Comparison of ENCODE assay signal across 26 cellular contexts in genomic region chr1:182410138-182410537, GRCh38. TPM values are rescaled to one million over a fixed set of nuclear protein-coding genes. Genes with fewer than 3 reads are reported as not detected.
DNase-seq lines count a peak whose midpoint lies in the region; ATAC-seq, FAIRE-seq and TF ChIP-seq lines count a peak whose summit lies in the region.
"Had no signal": no experiment of that assay in that cellular context is flagged by ENCODE, and none has a peak within 500 bp of the region (broad histone marks: within the 10 kb centered on the region; RNA-seq: fewer than 3 reads in every experiment).

No MANE protein-coding gene starts in this region.

- TF ChIP-seq CTCF in WTC11 (IDR thresholded peaks at IDR 0.05) = no peak
- TF ChIP-seq CTCF in pancreas (IDR thresholded peaks at IDR 0.05) = no peak
- no peak for TF ChIP-seq CTCF in Caco-2 (IDR thresholded peaks at IDR 0.05; ENCODE audit: insufficient read depth in 1 of 2, low read depth in 1 of 2, low read length in 1 of 2, severe bottlenecking in 1 of 2, unreplicated experiment in 1 of 2)

- no peak overlapping the region for H3K4me3 Mint-ChIP-seq in WTC11
- no peak overlapping the region for H3K4me3 Mint-ChIP-seq in Caco-2 (ENCODE audit: unreplicated experiment)
- H3K4me3 Mint-ChIP-seq: CD4-positive, CD25-positive, alpha-beta regulatory T cell; HFFc6 had no signal

- intact Hi-C loops in left ventricle myocardium superior (cut with micrococcal nuclease) = no loop called here
- intact Hi-C loops in right cardiac atrium (cut with DNase I) = no loop called here
- intact Hi-C loops in pancreas (cut with DNase I) = no loop called here
- intact Hi-C loops in Caco-2 (cut with micrococcal nuclease; ENCODE audit: unreplicated experiment) = no loop called here

- peaks cover 6% of the 10 kb centered on the region for H3K36me3 Mint-ChIP-seq in WTC11
- H3K36me3 Mint-ChIP-seq in Caco-2 (ENCODE audit: insufficient read depth, unreplicated experiment) = no peaks in the 10 kb centered on the region

- H3K27me3 Mint-ChIP-seq in WTC11 (ENCODE audit: low read depth) = no peaks in the 10 kb centered on the region
- H3K27me3 Mint-ChIP-seq in Caco-2 (ENCODE audit: insufficient read depth, unreplicated experiment) = no peaks in the 10 kb centered on the region
- H3K27me3 Mint-ChIP-seq: CD4-positive, CD25-positive, alpha-beta regulatory T cell had no signal

- H3K27me3 ChIP-seq in right cardiac atrium (ENCODE audit: control insufficient read depth, insufficient read depth) (peaks cover 3% of the 10 kb centered on the region), pancreas (no peaks in the 10 kb centered on the region), Caco-2 (replicated peaks; ENCODE audit: control insufficient read depth, insufficient read depth, low read length) (no peaks in the 10 kb centered on the region)
- H3K27me3 ChIP-seq: Peyer's patch had no signal

- 70% methylated on average over 4 of the region's 4 CpGs for WGBS in right cardiac atrium
- 63 to 66% methylated on average over 4 of the region's 4 CpGs for WGBS in pancreas, 2 donors

- H3K9me3 ChIP-seq in right cardiac atrium (ENCODE audit: control insufficient read depth, low read length) (peaks cover 2% of the 10 kb centered on the region), pancreas (no peaks in the 10 kb centered on the region), Caco-2 (peaks cover 12% of the 10 kb centered on the region; the same call in 1 of the 2 replicates)
- H3K9me3 ChIP-seq: BE2C had no signal

- CTCF ChIA-PET in WTC11 (lab: Charles Lee) = interaction anchor here (1.2 to 1.4 kb wide), 2 partner anchors 11 to 329 kb away, joined by 4 read pairs; no protein-coding TSS in a partner anchor
- CTCF ChIA-PET in Caco-2 (lab: Charles Lee) = no interaction called here

- BruUV-seq in Caco-2 (replicated peaks; lab: Mats Ljungman, UMichigan) = no TSS peak

- peaks cover 6% of the 10 kb centered on the region; the same call in 1 of the 2 replicates for H3K4me1 Mint-ChIP-seq in WTC11
- H3K4me1 Mint-ChIP-seq in Caco-2 (ENCODE audit: low read depth, unreplicated experiment) = no peaks in the 10 kb centered on the region
- H3K4me1 Mint-ChIP-seq: CD4-positive, CD25-positive, alpha-beta regulatory T cell had no signal

- POLR2A ChIA-PET in WTC11 (lab: Charles Lee) = no interaction called here
- POLR2A ChIA-PET in Caco-2 (lab: Charles Lee) = no interaction called here

- no peak for FAIRE-seq in pancreas (lab: Jason Lieb, UNC)
- FAIRE-seq: A549, GM19239, HepG2, K562 had no signal

- no peak overlapping the region for H3K4me3 ChIP-seq in right cardiac atrium (ENCODE audit: low read length)
- H3K4me3 ChIP-seq in pancreas = no peak overlapping the region
- no peak overlapping the region for H3K4me3 ChIP-seq in Caco-2 (ENCODE audit: low read depth, low read length)
- H3K4me3 ChIP-seq: A549, K562, Peyer's patch had no signal

- no peak overlapping the region for H3K27ac ChIP-seq in right cardiac atrium (ENCODE audit: low read length)
- peak overlapping the region; percentile 30 to 62 (median 46) for H3K27ac ChIP-seq in pancreas
- H3K27ac ChIP-seq: A549, HL-60, Peyer's patch had no signal

- no peak for DNase-seq in left ventricle myocardium superior
- no peak for DNase-seq in right cardiac atrium
- no peak for DNase-seq in WTC11 (ENCODE audit: low spot score)
- DNase-seq in pancreas = no peak
- DNase-seq in Caco-2 = no peak
- DNase-seq in SIG-M5 (lab: John Stamatoyannopoulos, UW) = no peak
- DNase-seq in hippocampal formation (lab: John Stamatoyannopoulos, UW) = no peak
- DNase-seq: BE2C; CD4-positive, CD25-positive, alpha-beta regulatory T cell; DMS79; HFFc6; NCI-H1092 treated with DMSO at 0.1 percent for 48 hours; NCI-H146; NCI-H2029; NCI-H345; NCI-H524; NCI-H774; NK-92 treated with Interleukin-12 subunit alpha and Interleukin-12 subunit beta, amount 100 ng/mL, for 24 hours; Peyer's patch had no signal

- H3K9me3 Mint-ChIP-seq in WTC11 (peaks cover 16% of the 10 kb centered on the region), Caco-2 (ENCODE audit: unreplicated experiment) (peaks cover 8% of the 10 kb centered on the region)
- H3K9me3 Mint-ChIP-seq: HFFc6 had no signal

- H3K4me1 ChIP-seq in right cardiac atrium (ENCODE audit: control insufficient read depth, insufficient read depth, low read length) (no peaks in the 10 kb centered on the region), pancreas (peaks cover 0 to 12% (median 0%) of the 10 kb centered on the region in 3 donors), Caco-2 (no peaks in the 10 kb centered on the region)
- H3K4me1 ChIP-seq: A549, BE2C, Peyer's patch had no signal

- peak; percentile 12 for ATAC-seq in left ventricle myocardium superior
- ATAC-seq in right cardiac atrium = no peak
- ATAC-seq in WTC11 = peak; percentile 67
- ATAC-seq in pancreas = no peak
- ATAC-seq: A549, HepG2, K562 had no signal

- H3K27ac Mint-ChIP-seq in WTC11 (no peak overlapping the region), Caco-2 (ENCODE audit: unreplicated experiment) (no peak overlapping the region)
- H3K27ac Mint-ChIP-seq: CD4-positive, CD25-positive, alpha-beta regulatory T cell; HFFc6 had no signal

- H3K36me3 ChIP-seq in pancreas = no peaks in the 10 kb centered on the region
- no peaks in the 10 kb centered on the region for H3K36me3 ChIP-seq in Caco-2 (ENCODE audit: control insufficient read depth, insufficient read depth, low read length)
- H3K36me3 ChIP-seq: BE2C, Peyer's patch had no signal

TF ChIP-seq in WTC11, 78 proteins besides CTCF, POLR2A, EP300 and RAD21 (continues in another document):
- TF ChIP-seq ARID4B (CRISPR knock-in tag; IDR thresholded peaks at IDR 0.05; ENCODE audit: borderline replicate concordance) = no peak
- TF ChIP-seq HMGA2 (CRISPR knock-in tag; IDR thresholded peaks at IDR 0.05) = no peak

RNA-seq across cellular contexts. Expression of gene TEDDM1, which starts 9.7 kb away (rescaled TPM):
- total RNA-seq in left ventricle myocardium superior (not detected), right cardiac atrium (not detected), WTC11 (2021) (not detected in 3 replicates), pancreas (not detected), Caco-2 (2022) (not detected in 2 replicates)
- polyA plus RNA-seq in right cardiac atrium (not detected), pancreas (under 1 TPM in 1 of 2 donors, not detected in 1; 0.05 TPM)
- total RNA-seq: CD4-positive, CD25-positive, alpha-beta regulatory T cell; H4; HepG2; HFFc6; HT-29; K562; Peyer's patch had no signal
- polyA plus RNA-seq: A549, HepG2, K562 had no signal

RNA-seq across cellular contexts. Expression of gene GLUL, which starts 18.5 kb away (rescaled TPM):
- total RNA-seq in left ventricle myocardium superior (377 TPM), right cardiac atrium (100 to 1,000 TPM; 303 to 361 (median 342) TPM), WTC11 (2021) (240 to 284 TPM (median 269 TPM) in 3 replicates), pancreas (100 to 1,000 TPM; 261 to 512 (median 332) TPM), Caco-2 (2022) (394 TPM in 2 replicates)
- polyA plus RNA-seq in right cardiac atrium (199 TPM), pancreas (100 to 1,000 TPM; 178 to 237 TPM)

RNA-seq across cellular contexts. Expression of gene RGSL1, which starts 39.8 kb away (rescaled TPM):
- total RNA-seq in left ventricle myocardium superior (not detected), right cardiac atrium (not detected), WTC11 (2021) (not detected in 3 replicates), pancreas (not detected), Caco-2 (2022) (not detected in 2 replicates)
- polyA plus RNA-seq in right cardiac atrium (not detected), pancreas (not detected)
- total RNA-seq: CD4-positive, CD25-positive, alpha-beta regulatory T cell; H4; HepG2; HFFc6; HT-29; K562; Peyer's patch had no signal
- polyA plus RNA-seq: A549; CD4-positive, CD25-positive, alpha-beta regulatory T cell; HepG2 had no signal

Comparison
In these comparisons a context has a peak if more than half of its experiments do, and no peak if none do; other contexts are left out.
1. ATAC-seq: peak in left ventricle myocardium superior (single experiment) and WTC11 (single experiment); none in right cardiac atrium (0 of 2) and pancreas (0 of 4).